Comparison of ENCODE assay signal across 11 cellular contexts in genomic region chr16:68367440-68367839, GRCh38.
"Had no signal": no experiment of that assay in that cellular context is flagged by ENCODE, and none has a peak within 500 bp of the region (broad histone marks: within the 10 kb centered on the region; RNA-seq: fewer than 3 reads in every experiment).

No MANE protein-coding gene starts in this region.

- H3K27me3 ChIP-seq: adrenal gland, dorsolateral prefrontal cortex, testis, vagina had no signal

- H3K9me3 ChIP-seq: adrenal gland, gastroesophageal sphincter, stomach, testis, vagina had no signal

- H3K4me1 ChIP-seq: gastroesophageal sphincter had no signal

- H3K9me3 Mint-ChIP-seq: activated T-helper 17 cell treated with anti-CD3 and anti-CD28 coated beads, Interleukin-2, amount 50 U/mL, for 72 hours; endodermal cell; T-helper 2 cell treated with Interferon-gamma antibody and Interleukin-4, amounts not matched to agents 5 μg/mL and 100 μg/mL, for 36 hours had no signal

- H3K27ac Mint-ChIP-seq: activated T-helper 17 cell treated with anti-CD3 and anti-CD28 coated beads, Interleukin-2, amount 50 U/mL, for 72 hours; endodermal cell; T-helper 2 cell treated with Interferon-gamma antibody and Interleukin-4, amounts not matched to agents 5 μg/mL and 100 μg/mL, for 36 hours had no signal

- ATAC-seq: activated CD4-positive, CD25-positive, alpha-beta regulatory T cell treated with anti-CD3 and anti-CD28 coated beads, Interleukin-2, amount 50 U/mL, for 24 hours; activated T-helper 17 cell treated with anti-CD3 and anti-CD28 coated beads, Interleukin-2, amount 50 U/mL, for 72 hours; gastroesophageal sphincter had no signal

- H3K4me3 Mint-ChIP-seq: activated T-helper 17 cell treated with anti-CD3 and anti-CD28 coated beads, Interleukin-2, amount 50 U/mL, for 72 hours; endodermal cell; T-helper 2 cell treated with Interferon-gamma antibody and Interleukin-4, amounts not matched to agents 5 μg/mL and 100 μg/mL, for 36 hours had no signal

- H3K36me3 ChIP-seq: adrenal gland, gastroesophageal sphincter, vagina had no signal

- H3K4me3 ChIP-seq: adrenal gland, dorsolateral prefrontal cortex, gastroesophageal sphincter, lung, stomach, testis, vagina had no signal

- H3K27ac ChIP-seq: adrenal gland, gastroesophageal sphincter, stomach, testis, vagina had no signal
